Comparison of ENCODE assay signal across 1 cellular context in the genomic region with DNA sequence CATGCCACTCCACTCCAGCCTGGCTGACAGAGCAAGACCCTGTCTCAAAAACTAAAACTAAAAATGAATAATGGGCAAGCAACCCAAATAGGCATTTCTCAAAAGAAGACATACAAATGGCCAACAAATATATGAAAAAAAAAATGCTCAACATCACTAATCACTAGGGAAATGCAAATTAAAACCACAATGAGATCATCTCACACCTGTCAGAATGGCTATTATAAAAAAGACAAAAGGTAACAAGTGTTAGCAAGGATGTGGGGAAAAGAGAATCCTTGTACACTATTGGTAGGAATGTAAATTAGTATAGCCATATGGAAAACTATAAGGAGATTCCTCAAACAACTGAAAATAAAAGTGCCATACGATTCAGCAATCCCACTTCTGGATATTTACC.
TF ChIP-seq lines count a peak whose summit lies in the region.

No MANE protein-coding gene starts in this region.

TF ChIP-seq in liver, 16 proteins besides CTCF, POLR2A, EP300 and RAD21:
- TF ChIP-seq REST (IDR thresholded peaks at IDR 0.05) (no peak), RXRA (IDR thresholded peaks at IDR 0.05) (no peak), YY1 (IDR thresholded peaks at IDR 0.05) (no peak), ZBTB33 (IDR thresholded peaks at IDR 0.05) (no peak), SP1 (IDR thresholded peaks at IDR 0.05) (no peak), TAF1 (conservative IDR thresholded peaks at IDR 0.05) (no peak), JUND (IDR thresholded peaks at IDR 0.05) (no peak), MAX (IDR thresholded peaks at IDR 0.05) (no peak), EGR1 (IDR thresholded peaks at IDR 0.05; ENCODE audit: low read depth in 2 of 2) (no peak), FOXA1 (IDR thresholded peaks at IDR 0.05) (no peak), FOXA2 (IDR thresholded peaks at IDR 0.05) (no peak), NR2F2 (IDR thresholded peaks at IDR 0.05) (no peak), GABPA (IDR thresholded peaks at IDR 0.05 in 1 of 2, conservative IDR thresholded peaks at IDR 0.05 in 1 of 2) (no peak), HNF4G (IDR thresholded peaks at IDR 0.05) (no peak), HNF4A (conservative IDR thresholded peaks at IDR 0.05) (no peak)
- TF ChIP-seq, protein P1, sequence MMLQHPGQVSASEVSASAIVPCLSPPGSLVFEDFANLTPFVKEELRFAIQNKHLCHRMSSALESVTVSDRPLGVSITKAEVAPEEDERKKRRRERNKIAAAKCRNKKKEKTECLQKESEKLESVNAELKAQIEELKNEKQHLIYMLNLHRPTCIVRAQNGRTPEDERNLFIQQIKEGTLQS (IDR thresholded peaks at IDR 0.05): no peak
